29 cellular contexts compared by ENCODE assay signal in genomic region chr13:106899444-106899843, GRCh38.
"Had no signal": no experiment of that assay in that cellular context is flagged by ENCODE, and none has a peak within 500 bp of the region (broad histone marks: within the 10 kb centered on the region; RNA-seq: fewer than 3 reads in every experiment).

No MANE protein-coding gene starts in this region.

- H3K9me3 ChIP-seq: heart right ventricle, lower lobe of right lung, mucosa of descending colon, sigmoid colon had no signal

- DNase-seq: activated CD4-positive, alpha-beta T cell treated with anti-CD3 and anti-CD28 coated beads for 48 hours; activated CD4-positive, alpha-beta T cell treated with anti-CD3 and anti-CD28 coated beads, Interleukin-2, amount 50 U/mL, for 48 hours; activated CD8-positive, alpha-beta memory T cell treated with anti-CD3 and anti-CD28 coated beads for 24 hours; activated effector memory CD4-positive, alpha-beta T cell treated with Interleukin-2 at 50 U/mL for 16 hours; activated naive CD4-positive, alpha-beta T cell treated with Interleukin-2 at 50 U/mL for 16 hours; anterior cingulate cortex; brain microvascular endothelial cell; caudate nucleus; cortex of kidney; effector memory CD8-positive, alpha-beta T cell; foreskin fibroblast; heart right ventricle; kidney glomerular epithelial cell; lower lobe of right lung; mesenchymal stem cell; mucosa of descending colon; retina; sigmoid colon; small intestine; stimulated activated CD4-positive, alpha-beta T cell treated with anti-CD3 and anti-CD28 coated beads, Interleukin-1b, Interleukin-23, amount 100 ng/mL, for 48 hours; stimulated activated CD4-positive, alpha-beta T cell treated with anti-CD3 and anti-CD28 coated beads, Interleukin-4, amount 100 ng/mL, for 4 hours; stimulated activated CD8-positive, alpha-beta memory T cell treated with anti-CD3 and anti-CD28 coated beads, Interleukin-4, amount 100 ng/mL, for 48 hours; stimulated activated naive CD8-positive, alpha-beta T cell treated with anti-CD3 and anti-CD28 coated beads, Interleukin-15, amount 100 ng/mL, for 72 hours; substantia nigra had no signal

- H3K27ac ChIP-seq: brain microvascular endothelial cell, heart right ventricle, lower lobe of right lung, sigmoid colon had no signal

- H3K4me3 Mint-ChIP-seq: activated naive CD8-positive, alpha-beta T cell; effector memory CD8-positive, alpha-beta T cell; natural killer cell treated with Interleukin-12 subunit alpha and Interleukin-12 subunit beta and Interleukin-15 and Interleukin-18, amount 100 ng/mL, for 72 hours; stimulated activated memory B cell treated with anti-CD40 and anti-IgM and Interleukin-4, amounts not matched to agents 10 μg/mL and 1 μg/mL and 100 μg/mL, for 72 hours; stimulated activated naive CD8-positive, alpha-beta T cell treated with anti-CD3 and anti-CD28 coated beads, Interleukin-15, amount 100 ng/mL, for 72 hours; type B pancreatic cell had no signal

- H3K4me1 Mint-ChIP-seq: stimulated activated memory B cell treated with anti-CD40 and anti-IgM and Interleukin-4, amounts not matched to agents 10 μg/mL and 1 μg/mL and 100 μg/mL, for 72 hours; stimulated activated naive CD8-positive, alpha-beta T cell treated with anti-CD3 and anti-CD28 coated beads, Interleukin-15, amount 100 ng/mL, for 72 hours had no signal

- H3K27me3 ChIP-seq: brain microvascular endothelial cell, heart right ventricle, sigmoid colon had no signal

- H3K4me1 ChIP-seq: heart right ventricle, lower lobe of right lung, sigmoid colon had no signal

- H3K9me3 Mint-ChIP-seq: effector memory CD8-positive, alpha-beta T cell; natural killer cell treated with Interleukin-12 subunit alpha and Interleukin-12 subunit beta and Interleukin-15 and Interleukin-18, amount 100 ng/mL, for 72 hours; stimulated activated memory B cell treated with anti-CD40 and anti-IgM and Interleukin-4, amounts not matched to agents 10 μg/mL and 1 μg/mL and 100 μg/mL, for 72 hours; stimulated activated naive CD8-positive, alpha-beta T cell treated with anti-CD3 and anti-CD28 coated beads, Interleukin-15, amount 100 ng/mL, for 72 hours; type B pancreatic cell had no signal

- H3K36me3 Mint-ChIP-seq: activated naive CD8-positive, alpha-beta T cell; natural killer cell treated with Interleukin-12 subunit alpha and Interleukin-12 subunit beta and Interleukin-15 and Interleukin-18, amount 100 ng/mL, for 72 hours; stimulated activated memory B cell treated with anti-CD40 and anti-IgM and Interleukin-4, amounts not matched to agents 10 μg/mL and 1 μg/mL and 100 μg/mL, for 72 hours; type B pancreatic cell had no signal

- H3K36me3 ChIP-seq: brain microvascular endothelial cell, heart right ventricle, lower lobe of right lung, sigmoid colon had no signal

- H3K27ac Mint-ChIP-seq: activated naive CD8-positive, alpha-beta T cell; effector memory CD8-positive, alpha-beta T cell; natural killer cell treated with Interleukin-12 subunit alpha and Interleukin-12 subunit beta and Interleukin-15 and Interleukin-18, amount 100 ng/mL, for 72 hours; progenitor cell of endocrine pancreas; stimulated activated memory B cell treated with anti-CD40 and anti-IgM and Interleukin-4, amounts not matched to agents 10 μg/mL and 1 μg/mL and 100 μg/mL, for 72 hours; stimulated activated naive CD8-positive, alpha-beta T cell treated with anti-CD3 and anti-CD28 coated beads, Interleukin-15, amount 100 ng/mL, for 72 hours; type B pancreatic cell had no signal

- FAIRE-seq: small intestine had no signal

- H3K4me3 ChIP-seq: heart right ventricle, lower lobe of right lung, mucosa of descending colon, sigmoid colon had no signal

- H3K27me3 Mint-ChIP-seq: activated naive CD8-positive, alpha-beta T cell; effector memory CD8-positive, alpha-beta T cell; progenitor cell of endocrine pancreas; stimulated activated memory B cell treated with anti-CD40 and anti-IgM and Interleukin-4, amounts not matched to agents 10 μg/mL and 1 μg/mL and 100 μg/mL, for 72 hours; type B pancreatic cell had no signal
